9 cellular contexts compared by ENCODE assay signal in the genomic region with DNA sequence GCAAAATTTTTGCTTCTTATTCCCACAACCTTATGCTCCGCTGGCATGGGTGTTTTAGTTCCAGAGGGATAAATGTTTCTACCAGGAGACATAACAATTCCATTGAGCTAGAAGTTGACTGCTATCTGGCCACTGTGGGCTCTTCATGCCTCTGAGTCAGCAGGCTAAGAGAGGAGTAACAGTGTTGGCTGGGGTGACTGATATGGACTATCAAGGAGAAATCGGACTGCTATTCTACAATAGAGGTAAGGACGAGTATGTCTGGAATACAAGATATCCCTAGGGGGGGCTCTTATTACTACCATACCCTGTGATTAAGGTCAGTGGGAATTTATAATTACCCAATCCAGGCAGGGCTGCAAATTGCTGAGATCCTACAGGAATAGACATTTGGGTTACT.
"Had no signal": no experiment of that assay in that cellular context is flagged by ENCODE, and none has a peak within 500 bp of the region (broad histone marks: within the 10 kb centered on the region; RNA-seq: fewer than 3 reads in every experiment).

No MANE protein-coding gene starts in this region.

- H3K27me3 Mint-ChIP-seq: IgD-negative memory B cell had no signal

- DNase-seq: GM23248, GOT3, H7, HFFc6 had no signal

- H3K4me3 ChIP-seq: GM23248, HAP-1 had no signal

- H3K4me3 Mint-ChIP-seq: HFFc6, IgD-negative memory B cell had no signal

- H3K4me1 ChIP-seq: HAP-1 had no signal

- H3K27ac ChIP-seq: GM23248, HL-60 had no signal

- H3K27ac Mint-ChIP-seq: HFFc6, IgD-negative memory B cell had no signal

- ATAC-seq: HCT116, HepG2 had no signal

- H3K9me3 ChIP-seq: HAP-1 had no signal
